In the genomic region with DNA sequence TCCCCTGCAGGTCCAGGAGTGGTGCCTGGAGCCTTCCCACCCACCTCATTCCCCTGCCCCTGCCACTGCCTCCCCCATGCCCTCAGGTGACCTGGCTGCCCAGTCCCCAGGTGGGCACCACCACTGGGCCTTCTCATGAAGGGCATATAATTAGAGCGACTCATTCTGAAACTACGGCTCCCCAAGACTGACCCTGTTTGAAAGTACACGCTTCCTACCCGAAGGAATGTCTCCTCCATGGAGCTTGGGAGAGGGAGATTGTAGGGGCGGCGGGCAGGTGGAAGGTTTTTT, we compare ENCODE assay signal across 15 cellular contexts. TPM values are rescaled to one million over a fixed set of nuclear protein-coding genes. Genes with fewer than 3 reads are reported as not detected.
"Had no signal": no experiment of that assay in that cellular context is flagged by ENCODE, and none has a peak within 500 bp of the region (broad histone marks: within the 10 kb centered on the region; RNA-seq: fewer than 3 reads in every experiment).

No MANE protein-coding gene starts in this region.

- H3K27ac Mint-ChIP-seq: activated naive CD8-positive, alpha-beta T cell; dendritic cell treated with granulocyte-macrophage colony-stimulating factor and Interleukin-4, amounts not matched to agents 40 ng/mL and 50 ng/mL, for 4 days; mesothelial cell of epicardium; neural progenitor cell had no signal

- H3K36me3 ChIP-seq: neural progenitor cell, prostate gland, right atrium auricular region, tibial nerve, uterus, WERI-Rb-1 had no signal

- H3K27ac ChIP-seq: neural progenitor cell, prostate gland, right atrium auricular region, tibial nerve, uterus, WERI-Rb-1 had no signal

- H3K4me3 Mint-ChIP-seq: activated naive CD8-positive, alpha-beta T cell; dendritic cell treated with granulocyte-macrophage colony-stimulating factor and Interleukin-4, amounts not matched to agents 40 ng/mL and 50 ng/mL, for 4 days; mesothelial cell of epicardium; neural progenitor cell had no signal

- H3K4me1 Mint-ChIP-seq: mesothelial cell of epicardium, neural progenitor cell had no signal

- DNase-seq: activated CD4-positive, alpha-beta T cell treated with anti-CD3 and anti-CD28 coated beads, Interleukin-2, amount 50 U/mL, for 4 hours; activated T-cell treated with anti-CD3 and anti-CD28 coated beads for 4 hours; stimulated activated CD4-positive, alpha-beta T cell treated with anti-CD3 and anti-CD28 coated beads, Interleukin-12 subunit alpha, Interleukin-12 subunit beta, amount 100 ng/mL, for 4 hours; stimulated activated naive CD4-positive, alpha-beta T cell treated with Interleukin-2 at 50 U/mL for 16 hours; uterus had no signal

- H3K27me3 ChIP-seq: neural progenitor cell, right atrium auricular region, tibial nerve, uterus had no signal

- H3K9ac ChIP-seq: neural progenitor cell had no signal

- H3K27me3 Mint-ChIP-seq: activated naive CD8-positive, alpha-beta T cell had no signal

- H2AFZ ChIP-seq: neural progenitor cell had no signal

- H3K4me1 ChIP-seq: neural progenitor cell, prostate gland, right atrium auricular region, tibial nerve, uterus had no signal

- H3K4me3 ChIP-seq: lung, neural progenitor cell, prostate gland, right atrium auricular region, tibial nerve, uterus had no signal

- H3K36me3 Mint-ChIP-seq: neural progenitor cell had no signal

- H3K9me3 ChIP-seq: prostate gland, uterus had no signal

- H3K4me2 ChIP-seq: neural progenitor cell had no signal

RNA-seq across cellular contexts. Expression of a gene that starts 52.6 kb away (rescaled TPM):
- total RNA-seq: mesothelial cell of epicardium, osteoblast, uterus had no signal
- polyA plus RNA-seq: lung had no signal
